In the genomic region with DNA sequence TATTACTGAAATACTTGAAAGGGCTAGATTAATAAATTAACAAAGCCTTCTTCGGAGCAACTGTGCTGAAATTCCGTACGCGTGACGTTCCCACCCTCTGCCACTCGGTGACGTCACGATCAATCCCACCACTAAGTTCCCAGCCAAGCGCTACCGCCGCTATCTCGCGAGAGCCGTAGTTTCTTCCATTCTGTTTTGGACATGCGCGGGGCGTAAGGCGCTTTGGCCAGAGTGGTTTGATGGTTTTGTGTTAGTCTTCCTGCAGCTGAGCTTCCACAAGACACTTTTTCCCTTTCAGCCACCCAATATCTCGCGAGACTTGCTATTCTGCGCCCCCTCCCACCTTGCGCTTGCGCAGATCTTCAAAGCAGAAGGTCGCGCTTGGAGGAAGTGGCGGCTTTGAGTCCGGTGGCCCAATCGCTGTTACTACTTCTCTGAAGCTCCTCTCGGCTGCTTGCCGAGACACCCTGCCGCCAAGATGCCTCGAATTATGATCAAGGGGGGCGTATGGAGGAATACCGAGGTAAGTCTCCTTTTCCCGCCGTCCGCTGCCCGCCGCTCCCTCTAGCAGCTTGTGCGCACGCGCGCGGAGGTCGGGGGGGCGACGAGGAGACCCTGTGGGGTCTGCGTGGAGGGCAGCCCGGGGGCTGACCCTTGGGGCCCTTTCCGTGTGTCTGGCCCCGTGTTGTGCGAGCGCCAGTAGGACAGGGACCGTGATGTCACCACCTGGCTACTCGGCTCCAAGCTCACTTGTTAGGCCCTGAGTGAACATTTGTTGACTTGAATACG, we compare ENCODE assay signal across 8 cellular contexts. TPM values are rescaled to one million over a fixed set of nuclear protein-coding genes. Genes with fewer than 3 reads are reported as not detected.
A peak's percentile ranks its signal among the peaks of the same experiment; 100 is the strongest.
DNase-seq lines count a peak whose midpoint lies in the region; ATAC-seq, FAIRE-seq and TF ChIP-seq lines count a peak whose summit lies in the region.

Gene CDC5L, plus strand, starts transcription at position 361 of the 789 bp plus-strand sequence. Its CDS starts 118 bp downstream, at position 479.

- peak; percentile 97 for FAIRE-seq in GM12892 (lab: Jason Lieb, UNC)

- DNase-seq in GM12892 (ENCODE audit: insufficient read length) = peak; percentile 80
- DNase-seq in NCI-H146 treated with DMSO at 0.1 percent for 48 hours (lab: John Stamatoyannopoulos, UW; ENCODE audit: unreplicated experiment) = peak; percentile 100
- DNase-seq in amniotic epithelial cell (ENCODE audit: low read depth) = peak; percentile 99
- DNase-seq in heart right ventricle = peak; percentile 91 to 97
- peak; percentile 79 to 99 (median 92) for DNase-seq in posterior cingulate gyrus
- DNase-seq in upper lobe of left lung = peak; percentile 92 to 93

- TF ChIP-seq POLR2A in GM12892 (IDR thresholded peaks at IDR 0.05; ENCODE audit: low read depth, low read length) = peak; percentile 96
- TF ChIP-seq POLR2A in upper lobe of left lung (IDR thresholded peaks at IDR 0.05) = peak in 3 of 4 donors; percentile 73 to 93 (median 85)

- H3K36me3 ChIP-seq in heart right ventricle = peaks cover 0 to 27% (median 6%) of the 10 kb centered on the region in 9 donors
- peaks cover 4 to 21% (median 7%) of the 10 kb centered on the region in 4 donors for H3K36me3 ChIP-seq in upper lobe of left lung

- TF ChIP-seq CTCF in heart right ventricle (IDR thresholded peaks at IDR 0.05) (no peak), upper lobe of left lung (IDR thresholded peaks at IDR 0.05) (peak in 2 of 6 experiments; percentile 15 to 20)

- intact Hi-C loops in T-helper 1 cell treated with Interleukin-12 subunit alpha and Interleukin-12 subunit beta and Interleukin-4 antibody, amounts not matched to agents 30 ng/mL and 1 ng/mL, for 36 hours (cut with micrococcal nuclease) = loop anchor here (1.0 to 5.0 kb wide), 12 partner anchors 74 to 1825 kb away; partner anchors contain the start of genes AARS2, GTPBP2, HSP90AB1 and MRPL14
- intact Hi-C loops in heart right ventricle (cut with DNase I) = no loop called here
- intact Hi-C loops in posterior cingulate gyrus (cut with DNase I) = no loop called here

- H3K9me3 ChIP-seq in heart right ventricle (no peaks in the 10 kb centered on the region), upper lobe of left lung (no peaks in the 10 kb centered on the region)

- ATAC-seq in HG02852 (IDR thresholded peaks at IDR 0.05; ENCODE audit: unreplicated experiment) (peak; percentile 92), heart right ventricle (peak; percentile 89 to 96 (median 94)), upper lobe of left lung (ENCODE audit: low FRiP score in 2 of 2) (peak; percentile 91 to 92)

- H3K27ac ChIP-seq in heart right ventricle (peak within 1 kb of the TSS; percentile 71 to 98 (median 93)), upper lobe of left lung (peak within 1 kb of the TSS; percentile 95 to 99 (median 97))

- WGBS in heart right ventricle, 2 donors = 0 to 1% methylated on average over 56 of the region's 56 CpGs
- WGBS in upper lobe of left lung, 2 donors = 1% methylated on average over 18 to 37 of the region's 56 CpGs

- no peaks in the 10 kb centered on the region for H3K27me3 ChIP-seq in heart right ventricle
- no peaks in the 10 kb centered on the region for H3K27me3 ChIP-seq in upper lobe of left lung

- peak in 1 of 4 donors; percentile 1 for TF ChIP-seq EP300 in upper lobe of left lung (IDR thresholded peaks at IDR 0.05)

- H3K4me1 ChIP-seq in heart right ventricle = peaks cover 8 to 40% (median 32%) of the 10 kb centered on the region in 9 donors
- H3K4me1 ChIP-seq in upper lobe of left lung = peaks cover 29 to 34% (median 30%) of the 10 kb centered on the region in 4 donors

- H3K4me3 ChIP-seq in heart right ventricle (peak within 1 kb of the TSS; percentile 54 to 98 (median 78)), upper lobe of left lung (peak within 1 kb of the TSS; percentile 77 to 89 (median 88))

RNA-seq across cellular contexts. Expression of gene CDC5L, which starts in this region (rescaled TPM):
- 15.0 TPM for polyA plus RNA-seq in GM12892 (2012; ENCODE audit: missing spikeins)
- 24.1 and 26.6 TPM in 2 replicates for total RNA-seq in T-helper 1 cell treated with Interleukin-12 subunit alpha and Interleukin-12 subunit beta and Interleukin-4 antibody, amounts not matched to agents 30 ng/mL and 1 ng/mL, for 36 hours
- total RNA-seq in heart right ventricle = 10 to 100 TPM; 17.5 to 26.5 (median 20.9) TPM
- polyA plus RNA-seq in heart right ventricle = 1 to 10 TPM; 5.4 to 9.3 TPM
- total RNA-seq in upper lobe of left lung = 10 to 100 TPM in 5 of 6 donors, 1 to 10 TPM in 1; 5.4 to 24.0 (median 13.8) TPM

Comparison
In these comparisons a context has a peak if more than half of its experiments do, and no peak if none do; other contexts are left out.
1. Peak in every context shown above with its lines: DNase-seq, ATAC-seq, H3K4me3 ChIP-seq and H3K27ac ChIP-seq.